In the genomic region with DNA sequence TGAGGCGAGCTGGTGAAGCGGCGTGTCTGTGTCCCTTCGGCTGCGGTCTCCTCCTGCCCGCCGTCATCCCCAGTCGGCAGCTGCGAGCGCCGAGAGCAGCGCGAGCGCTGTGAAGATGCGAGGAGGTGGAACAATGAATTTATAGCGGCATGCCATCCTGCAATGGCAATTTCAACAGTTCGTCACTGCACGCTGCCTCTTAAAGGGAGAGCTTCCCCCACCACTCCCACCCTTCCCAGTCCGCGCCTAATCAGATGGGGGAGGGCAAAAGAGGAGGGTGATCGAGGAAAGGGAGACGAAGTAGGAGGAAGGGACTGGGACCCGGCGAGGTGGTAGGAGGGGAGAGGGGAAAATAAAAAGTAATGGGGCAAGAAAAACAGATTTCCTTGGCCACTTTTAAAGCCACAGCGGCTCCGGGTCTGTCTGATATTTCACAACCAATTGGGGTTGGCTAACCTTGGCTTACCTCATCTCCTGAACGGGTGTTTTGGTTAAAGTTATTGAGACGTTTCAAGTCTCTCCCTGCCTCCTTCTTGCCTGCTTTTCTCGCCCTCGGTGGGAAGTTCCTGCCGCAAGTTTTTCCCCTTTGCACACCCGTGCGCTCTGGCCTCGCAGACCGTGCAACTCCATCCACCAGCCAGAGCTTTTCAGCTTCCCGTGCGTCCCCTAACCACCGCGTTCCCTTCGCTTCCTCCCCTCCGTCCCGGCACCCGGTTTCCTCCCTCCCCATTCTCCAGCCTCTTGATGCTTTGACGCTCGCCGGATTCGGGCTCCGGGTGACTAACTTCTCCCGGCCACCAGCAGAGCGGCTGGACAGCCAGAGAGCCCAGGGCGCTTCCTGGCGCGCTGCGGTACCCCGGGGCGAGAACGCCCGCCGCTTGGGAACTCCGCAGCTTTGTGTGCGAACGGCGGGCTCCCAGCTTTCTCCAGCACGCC, we compare ENCODE assay signal across 8 cellular contexts. TPM values are rescaled to one million over a fixed set of nuclear protein-coding genes. Genes with fewer than 3 reads are reported as not detected.
A peak's percentile ranks its signal among the peaks of the same experiment; 100 is the strongest.
DNase-seq lines count a peak whose midpoint lies in the region; ATAC-seq, FAIRE-seq and TF ChIP-seq lines count a peak whose summit lies in the region.

A gene (minus strand): TSS at position 111 of the 936 bp plus-strand sequence. CDS start 697 bp downstream, outside the sequence.

- H3K23me2 ChIP-seq in H1 (ENCODE audit: low read depth, low read length), result peaks cover 23% of the 10 kb centered on the region; the same call in 1 of the 2 replicates

- no peak for TF ChIP-seq POLR2A in H1 (IDR thresholded peaks at IDR 0.05; ENCODE audit: control extremely low read depth in 1 of 2, low read depth in 2 of 2, low read length in 2 of 2)

- POLR2A ChIA-PET in H1 (lab: Charles Lee; ENCODE audit: partially characterized antibody), result interaction anchor here (0.7 to 1.5 kb wide), 4 partner anchors 11 to 123 kb away, joined by 3 to 4 read pairs (median 3); no protein-coding TSS in a partner anchor

- peak within 1 kb of the TSS; percentile 93 for H4K91ac ChIP-seq in H1 (replicated peaks; ENCODE audit: insufficient read length, low read length)

- DNase-seq in ELR (ENCODE audit: low read depth) (peak; percentile 84), NCI-H69 (lab: John Stamatoyannopoulos, UW) (peak; percentile 29), H1 (ENCODE audit: low read depth in 1 of 2, low spot score in 2 of 2) (peak in 1 of 2 experiments; percentile 69), aorta (peak; percentile 66 to 87), globus pallidus (ENCODE audit: low spot score) (no peak), NK-92 (lab: John Stamatoyannopoulos, UW; ENCODE audit: unreplicated experiment) (no peak)

- no peaks in the 10 kb centered on the region for H3K79me1 ChIP-seq in H1 (ENCODE audit: low read depth, low read length)

- TF ChIP-seq CTCF in H1 (IDR thresholded peaks at IDR 0.05; ENCODE audit: control extremely low read depth in 1 of 3, insufficient read depth in 1 of 3, low read depth in 1 of 3, low read length in 3 of 3), result no peak

- peak within 1 kb of the TSS; percentile 43 for H3K56ac ChIP-seq in H1 (replicated peaks; ENCODE audit: insufficient read length, low read depth, low read length)

- H4K5ac ChIP-seq in H1 (ENCODE audit: insufficient read length, low read depth, low read length), result no peak within 1 kb of the TSS

- H2BK15ac ChIP-seq in H1 (ENCODE audit: low read length), result 0 out of 2 replicates have a peak within 1 kb of the TSS, but pooled peaks have one; percentile 61

- H3K36me3 ChIP-seq in H1 (ENCODE audit: control insufficient read depth in 2 of 4, insufficient read depth in 4 of 4, low read length in 3 of 4) (no peaks in the 10 kb centered on the region), aorta (ENCODE audit: control insufficient read depth in 1 of 2, insufficient read depth in 2 of 2, low read length in 1 of 2) (no peaks in the 10 kb centered on the region)

- H2BK20ac ChIP-seq in H1 (ENCODE audit: low read length), result peak within 1 kb of the TSS; percentile 90

- peak within 1 kb of the TSS in 1 of 4 experiments; percentile 24; a peak in 2 of 7 replicates for H3K9ac ChIP-seq in H1 (replicated peaks in 1 of 4; ENCODE audit: extremely low read depth in 1 of 4, low read depth in 3 of 4, low read length in 3 of 4)

- ATAC-seq in aorta (ENCODE audit: low FRiP score) (peak; percentile 58), HG02678 (IDR thresholded peaks at IDR 0.05; ENCODE audit: unreplicated experiment) (no peak)

- 2% methylated on average over 53 of the region's 64 CpGs; no CpG with 5 or more reads in 1 of the 2 experiments for WGBS in H1 (ENCODE audit: extremely low coverage in 1 of 2, insufficient coverage in 1 of 2, insufficient read length in 1 of 2, insufficient replicate concordance in 2 of 2, low coverage in 1 of 2, low lambda C conversion rate in 2 of 2, missing lambda C conversion rate in 1 of 2), 2 experiments
- WGBS in aorta, 2 donors, result 1% methylated on average over 63 to 64 of the region's 64 CpGs

- H2AK5ac ChIP-seq in H1 (ENCODE audit: low read depth, low read length), result no peak within 1 kb of the TSS

- intact Hi-C loops in aorta (cut with DNase I), result no loop called here

- TF ChIP-seq EP300 in H1 (IDR thresholded peaks at IDR 0.05; ENCODE audit: borderline replicate concordance in 1 of 2, low read depth in 2 of 2, low read length in 2 of 2), result no peak

- CTCF ChIA-PET in H1 (lab: Charles Lee; ENCODE audit: partially characterized antibody), result interaction anchor here (1.1 to 3.0 kb wide), 5 partner anchors 50 to 122 kb away, joined by 3 to 10 read pairs (median 4); a partner anchor contains a TSS

- no peak within 1 kb of the TSS for H3K27ac ChIP-seq in H1 (ENCODE audit: low read depth, low read length)
- H3K27ac ChIP-seq in aorta (ENCODE audit: low read depth in 1 of 2, low read length in 2 of 2), result no peak within 1 kb of the TSS

- peak within 1 kb of the TSS; percentile 87 for H3K18ac ChIP-seq in H1 (ENCODE audit: extremely low read depth, low read length)

- no peak within 1 kb of the TSS for H3K14ac ChIP-seq in H1 (ENCODE audit: insufficient read length)

- no peaks in the 10 kb centered on the region for H3K9me3 ChIP-seq in H1 (ENCODE audit: insufficient read depth in 2 of 2, low read depth in 1 of 2, low read length in 1 of 2)
- no peaks in the 10 kb centered on the region for H3K9me3 ChIP-seq in mononuclear cell (ENCODE audit: low read depth, low read length)
- no peaks in the 10 kb centered on the region for H3K9me3 ChIP-seq in aorta (ENCODE audit: control insufficient read depth, low read length)

- peak within 1 kb of the TSS; percentile 93 for H2BK12ac ChIP-seq in H1 (ENCODE audit: low read depth, low read length)

- peak within 1 kb of the TSS; percentile 91 for H2AFZ ChIP-seq in H1 (ENCODE audit: low read length)

- peak within 1 kb of the TSS; percentile 35; the same call in 1 of the 2 replicates for H2BK5ac ChIP-seq in H1 (ENCODE audit: low read depth, low read length)

- H3K4ac ChIP-seq in H1 (replicated peaks; ENCODE audit: insufficient read length, low read depth, low read length), result peak within 1 kb of the TSS; percentile 14

- peak within 1 kb of the TSS; percentile 41 to 75 (median 72) for H3K4me3 ChIP-seq in H1 (ENCODE audit: extremely low read depth in 1 of 4, insufficient read depth in 2 of 4, low read depth in 3 of 4, low read length in 4 of 4)
- peak within 1 kb of the TSS; percentile 10 for H3K4me3 ChIP-seq in mononuclear cell (ENCODE audit: low read length)
- peak within 1 kb of the TSS; percentile 45 to 58 for H3K4me3 ChIP-seq in aorta (ENCODE audit: low read length in 2 of 2)

- peaks cover 4 to 9% (median 9%) of the 10 kb centered on the region in 4 experiments; a peak in 6 of 7 replicates for H3K4me1 ChIP-seq in H1 (replicated peaks in 1 of 4; ENCODE audit: control insufficient read depth in 3 of 4, insufficient read depth in 4 of 4, low read length in 3 of 4)
- peaks cover 25% of the 10 kb centered on the region for H3K4me1 ChIP-seq in mononuclear cell (ENCODE audit: insufficient read depth, low read length)
- peaks cover 0 to 3% of the 10 kb centered on the region in 2 donors for H3K4me1 ChIP-seq in aorta (ENCODE audit: control insufficient read depth in 1 of 2, insufficient read depth in 2 of 2, low read length in 2 of 2)

- H4K8ac ChIP-seq in H1 (ENCODE audit: extremely low read depth, insufficient read depth, low read length), result peak within 1 kb of the TSS; percentile 30

- no peak for FAIRE-seq in H1 (lab: Jason Lieb, UNC)

- H3K4me2 ChIP-seq in H1 (ENCODE audit: insufficient read depth in 1 of 2, low read depth in 2 of 2, low read length in 2 of 2), result peak within 1 kb of the TSS; percentile 95 to 97

- no peak; a peak in 1 of 4 replicates for TF ChIP-seq RAD21 in H1 (IDR thresholded peaks at IDR 0.05 in 1 of 2, conservative IDR thresholded peaks at IDR 0.05 in 1 of 2; ENCODE audit: low read depth in 2 of 2, low read length in 2 of 2)

- peaks cover 0 to 43% (median 32%) of the 10 kb centered on the region in 4 experiments; a peak in 6 of 7 replicates for H3K27me3 ChIP-seq in H1 (replicated peaks in 1 of 4; ENCODE audit: control insufficient read depth in 3 of 4, extremely low read depth in 1 of 4, insufficient read depth in 3 of 4, low read length in 3 of 4)
- H3K27me3 ChIP-seq in mononuclear cell (ENCODE audit: insufficient read depth, low read length), result peaks cover 34% of the 10 kb centered on the region
- H3K27me3 ChIP-seq in aorta (ENCODE audit: control insufficient read depth in 1 of 2, insufficient read depth in 2 of 2, low read length in 1 of 2), result no peaks in the 10 kb centered on the region

- H4K20me1 ChIP-seq in H1 (replicated peaks in 1 of 2; ENCODE audit: control insufficient read depth in 1 of 2, insufficient read depth in 2 of 2, low read length in 2 of 2), result no peaks in the 10 kb centered on the region

- peak within 1 kb of the TSS; percentile 69 for H2BK120ac ChIP-seq in H1 (replicated peaks; ENCODE audit: low read depth, low read length)

- H3K79me2 ChIP-seq in H1 (ENCODE audit: control insufficient read depth in 1 of 2, insufficient read depth in 2 of 2, low read length in 2 of 2), result no peaks in the 10 kb centered on the region

- no peak within 1 kb of the TSS for H3K23ac ChIP-seq in H1 (ENCODE audit: insufficient read length)

TF ChIP-seq in H1, 55 proteins besides CTCF, POLR2A, EP300 and RAD21 (continues in another document):
- TF ChIP-seq SIRT6 (IDR thresholded peaks at IDR 0.05; ENCODE audit: low read length) (no peak), ZNF274 (IDR thresholded peaks at IDR 0.05; ENCODE audit: borderline replicate concordance, extremely low read depth, low read length) (no peak), POU5F1 (IDR thresholded peaks at IDR 0.05; ENCODE audit: low read depth, low read length) (no peak), SP2 (IDR thresholded peaks at IDR 0.05; ENCODE audit: low read length) (no peak), TAF1 (IDR thresholded peaks at IDR 0.05; ENCODE audit: low read depth, low read length) (0 out of 2 replicates have a peak, but pooled peaks have one; percentile 31), NANOG (IDR thresholded peaks at IDR 0.05; ENCODE audit: insufficient read depth, low read depth, low read length, poor library complexity, severe bottlenecking) (no peak), EZH2 (IDR thresholded peaks at IDR 0.05; ENCODE audit: low read depth, low read length, severe bottlenecking) (peak; percentile 63), YY1 (IDR thresholded peaks at IDR 0.05; ENCODE audit: low read depth, low read length) (no peak)

RNA-seq across cellular contexts. Expression of the gene that starts here (rescaled TPM):
- 0.82 and 1.1 TPM in 2 replicates for total RNA-seq in H1 (2021; fragmentation: NEBNext Ultra II Directional; extraction: Animal tissue kit (Norgen Biotek cat#: 25700))
- 0.14 and 0.20 TPM in 2 replicates for polyA plus RNA-seq in H1 (2011; rRNA removed)
- 0.23 TPM for polyA plus RNA-seq in H1 (2011; cell fraction: cytosol; rRNA removed)
- polyA plus RNA-seq in H1 (2011; cell fraction: nucleus; rRNA removed), result 0.30 TPM
- polyA plus RNA-seq in H1 (2012, experiment 1 of 2), result 0.14 to 0.31 TPM (median 0.20 TPM) in 4 replicates
- polyA plus RNA-seq in H1 (2012, experiment 2 of 2), result 0.05 TPM
- 0.73 TPM for polyA plus RNA-seq in H1 (2013, experiment 1 of 2)
- polyA plus RNA-seq in H1 (2013, experiment 2 of 2), result 0.88 TPM
- 0.38 and 0.76 TPM in 2 replicates for polyA minus RNA-seq in H1 (2011; rRNA and poly(A)+ RNA removed)
- 0.44 TPM for polyA minus RNA-seq in H1 (2011; cell fraction: cytosol; rRNA and poly(A)+ RNA removed)
- 1.2 TPM for polyA minus RNA-seq in H1 (2011; cell fraction: nucleus; rRNA and poly(A)+ RNA removed)
- total RNA-seq in mononuclear cell, result under 0.01 TPM
- total RNA-seq in aorta, result 10 to 100 TPM; 14.5 to 20.4 TPM
- 1 to 10 TPM in 1 of 2 donors, under 1 TPM in 1; 0.38 to 1.7 TPM for polyA plus RNA-seq in aorta

Comparison
In these comparisons a context has a peak if more than half of its experiments do, and no peak if none do; other contexts are left out.
1. DNase-seq: peak in ELR (single experiment), NCI-H69 (single experiment) and aorta (2 of 2); none in globus pallidus (single experiment) and NK-92 (single experiment).
2. H3K4me3 ChIP-seq: peak in every context shown above with its lines; median percentile 72 in H1; 52 in aorta; 10 in mononuclear cell.